1 cellular context compared by ENCODE assay signal in the genomic region with DNA sequence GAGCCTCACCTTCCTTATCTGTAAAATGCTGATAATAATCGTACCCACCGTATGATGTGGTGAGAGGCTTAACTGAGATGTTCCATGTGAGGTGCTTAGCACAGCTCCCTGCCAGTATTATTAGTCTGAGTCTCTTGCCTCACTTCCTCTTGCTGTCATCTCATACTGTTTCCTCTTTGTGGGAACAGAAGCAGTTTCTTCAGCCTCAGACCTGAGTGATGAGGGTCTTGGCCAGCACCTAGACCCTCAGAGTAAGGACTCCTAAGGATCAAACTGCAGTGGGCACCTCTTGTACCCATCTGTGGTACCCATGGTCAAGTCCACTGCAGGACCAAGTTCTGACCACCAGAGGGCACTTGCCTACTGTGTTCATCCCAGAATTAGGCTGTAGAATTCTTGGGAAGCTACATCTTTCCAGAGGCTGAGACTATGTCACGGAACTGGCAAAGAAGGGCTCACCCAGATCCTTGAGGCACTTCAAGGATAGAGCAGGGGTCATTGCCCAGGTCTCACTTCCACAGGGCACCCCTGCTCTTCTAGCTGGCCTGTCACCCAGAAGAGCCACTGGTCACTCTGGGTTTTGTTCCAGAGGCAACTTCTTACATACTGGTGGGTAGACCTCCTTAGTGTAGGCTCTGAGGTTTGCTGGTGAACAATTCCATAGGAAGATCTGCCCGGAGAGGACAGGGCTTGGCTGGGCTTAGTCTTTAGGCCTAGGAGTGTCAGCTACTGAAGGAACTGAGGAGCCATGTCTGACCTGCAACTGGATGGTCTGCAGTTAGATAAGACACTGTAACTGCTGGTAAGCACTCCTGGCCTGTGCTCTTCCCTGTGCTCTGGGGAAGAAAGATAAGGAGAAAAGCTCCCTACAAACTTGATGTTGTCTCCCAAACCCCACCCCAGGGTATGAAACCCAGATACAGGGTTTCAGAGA.
A peak's percentile ranks its signal among the peaks of the same experiment; 100 is the strongest.
TF ChIP-seq lines count a peak whose summit lies in the region.

No MANE protein-coding gene starts in this region.

TF ChIP-seq in HepG2, 621 proteins besides CTCF, POLR2A, EP300 and RAD21 (continued from another document and continues in another):
- TF ChIP-seq ZNF329 (CRISPR knock-in tag; IDR thresholded peaks at IDR 0.05; ENCODE audit: low read depth), result no peak
- TF ChIP-seq ZBTB40 (IDR thresholded peaks at IDR 0.05), result no peak
- TF ChIP-seq ZBTB40 (CRISPR knock-in tag; IDR thresholded peaks at IDR 0.05), result no peak
- TF ChIP-seq ZNF256 (CRISPR knock-in tag; conservative IDR thresholded peaks at IDR 0.05), result no peak
- TF ChIP-seq NFYB (CRISPR knock-in tag; IDR thresholded peaks at IDR 0.05), result no peak
- TF ChIP-seq, protein P1, sequence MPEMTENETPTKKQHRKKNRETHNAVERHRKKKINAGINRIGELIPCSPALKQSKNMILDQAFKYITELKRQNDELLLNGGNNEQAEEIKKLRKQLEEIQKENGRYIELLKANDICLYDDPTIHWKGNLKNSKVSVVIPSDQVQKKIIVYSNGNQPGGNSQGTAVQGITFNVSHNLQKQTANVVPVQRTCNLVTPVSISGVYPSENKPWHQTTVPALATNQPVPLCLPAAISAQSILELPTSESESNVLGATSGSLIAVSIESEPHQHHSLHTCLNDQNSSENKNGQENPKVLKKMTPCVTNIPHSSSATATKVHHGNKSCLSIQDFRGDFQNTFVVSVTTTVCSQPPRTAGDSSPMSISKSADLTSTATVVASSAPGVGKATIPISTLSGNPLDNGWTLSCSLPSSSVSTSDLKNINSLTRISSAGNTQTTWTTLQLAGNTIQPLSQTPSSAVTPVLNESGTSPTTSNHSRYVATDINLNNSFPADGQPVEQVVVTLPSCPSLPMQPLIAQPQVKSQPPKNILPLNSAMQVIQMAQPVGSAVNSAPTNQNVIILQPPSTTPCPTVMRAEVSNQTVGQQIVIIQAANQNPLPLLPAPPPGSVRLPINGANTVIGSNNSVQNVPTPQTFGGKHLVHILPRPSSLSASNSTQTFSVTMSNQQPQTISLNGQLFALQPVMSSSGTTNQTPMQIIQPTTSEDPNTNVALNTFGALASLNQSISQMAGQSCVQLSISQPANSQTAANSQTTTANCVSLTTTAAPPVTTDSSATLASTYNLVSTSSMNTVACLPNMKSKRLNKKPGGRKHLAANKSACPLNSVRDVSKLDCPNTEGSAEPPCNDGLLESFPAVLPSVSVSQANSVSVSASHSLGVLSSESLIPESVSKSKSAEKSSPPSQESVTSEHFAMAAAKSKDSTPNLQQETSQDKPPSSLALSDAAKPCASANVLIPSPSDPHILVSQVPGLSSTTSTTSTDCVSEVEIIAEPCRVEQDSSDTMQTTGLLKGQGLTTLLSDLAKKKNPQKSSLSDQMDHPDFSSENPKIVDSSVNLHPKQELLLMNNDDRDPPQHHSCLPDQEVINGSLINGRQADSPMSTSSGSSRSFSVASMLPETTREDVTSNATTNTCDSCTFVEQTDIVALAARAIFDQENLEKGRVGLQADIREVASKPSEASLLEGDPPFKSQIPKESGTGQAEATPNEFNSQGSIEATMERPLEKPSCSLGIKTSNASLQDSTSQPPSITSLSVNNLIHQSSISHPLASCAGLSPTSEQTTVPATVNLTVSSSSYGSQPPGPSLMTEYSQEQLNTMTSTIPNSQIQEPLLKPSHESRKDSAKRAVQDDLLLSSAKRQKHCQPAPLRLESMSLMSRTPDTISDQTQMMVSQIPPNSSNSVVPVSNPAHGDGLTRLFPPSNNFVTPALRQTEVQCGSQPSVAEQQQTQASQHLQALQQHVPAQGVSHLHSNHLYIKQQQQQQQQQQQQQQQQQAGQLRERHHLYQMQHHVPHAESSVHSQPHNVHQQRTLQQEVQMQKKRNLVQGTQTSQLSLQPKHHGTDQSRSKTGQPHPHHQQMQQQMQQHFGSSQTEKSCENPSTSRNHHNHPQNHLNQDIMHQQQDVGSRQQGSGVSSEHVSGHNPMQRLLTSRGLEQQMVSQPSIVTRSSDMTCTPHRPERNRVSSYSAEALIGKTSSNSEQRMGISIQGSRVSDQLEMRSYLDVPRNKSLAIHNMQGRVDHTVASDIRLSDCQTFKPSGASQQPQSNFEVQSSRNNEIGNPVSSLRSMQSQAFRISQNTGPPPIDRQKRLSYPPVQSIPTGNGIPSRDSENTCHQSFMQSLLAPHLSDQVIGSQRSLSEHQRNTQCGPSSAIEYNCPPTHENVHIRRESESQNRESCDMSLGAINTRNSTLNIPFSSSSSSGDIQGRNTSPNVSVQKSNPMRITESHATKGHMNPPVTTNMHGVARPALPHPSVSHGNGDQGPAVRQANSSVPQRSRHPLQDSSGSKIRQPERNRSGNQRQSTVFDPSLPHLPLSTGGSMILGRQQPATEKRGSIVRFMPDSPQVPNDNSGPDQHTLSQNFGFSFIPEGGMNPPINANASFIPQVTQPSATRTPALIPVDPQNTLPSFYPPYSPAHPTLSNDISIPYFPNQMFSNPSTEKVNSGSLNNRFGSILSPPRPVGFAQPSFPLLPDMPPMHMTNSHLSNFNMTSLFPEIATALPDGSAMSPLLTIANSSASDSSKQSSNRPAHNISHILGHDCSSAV (CRISPR knock-in tag; IDR thresholded peaks at IDR 0.05; ENCODE audit: borderline replicate concordance), result no peak
- no peak for TF ChIP-seq MTA3 (CRISPR knock-in tag; IDR thresholded peaks at IDR 0.05)
- no peak for TF ChIP-seq DBP (CRISPR knock-in tag; IDR thresholded peaks at IDR 0.05; ENCODE audit: not compliant biosample characterization)
- no peak for TF ChIP-seq ISX (CRISPR knock-in tag; conservative IDR thresholded peaks at IDR 0.05)
- TF ChIP-seq, protein P2, sequence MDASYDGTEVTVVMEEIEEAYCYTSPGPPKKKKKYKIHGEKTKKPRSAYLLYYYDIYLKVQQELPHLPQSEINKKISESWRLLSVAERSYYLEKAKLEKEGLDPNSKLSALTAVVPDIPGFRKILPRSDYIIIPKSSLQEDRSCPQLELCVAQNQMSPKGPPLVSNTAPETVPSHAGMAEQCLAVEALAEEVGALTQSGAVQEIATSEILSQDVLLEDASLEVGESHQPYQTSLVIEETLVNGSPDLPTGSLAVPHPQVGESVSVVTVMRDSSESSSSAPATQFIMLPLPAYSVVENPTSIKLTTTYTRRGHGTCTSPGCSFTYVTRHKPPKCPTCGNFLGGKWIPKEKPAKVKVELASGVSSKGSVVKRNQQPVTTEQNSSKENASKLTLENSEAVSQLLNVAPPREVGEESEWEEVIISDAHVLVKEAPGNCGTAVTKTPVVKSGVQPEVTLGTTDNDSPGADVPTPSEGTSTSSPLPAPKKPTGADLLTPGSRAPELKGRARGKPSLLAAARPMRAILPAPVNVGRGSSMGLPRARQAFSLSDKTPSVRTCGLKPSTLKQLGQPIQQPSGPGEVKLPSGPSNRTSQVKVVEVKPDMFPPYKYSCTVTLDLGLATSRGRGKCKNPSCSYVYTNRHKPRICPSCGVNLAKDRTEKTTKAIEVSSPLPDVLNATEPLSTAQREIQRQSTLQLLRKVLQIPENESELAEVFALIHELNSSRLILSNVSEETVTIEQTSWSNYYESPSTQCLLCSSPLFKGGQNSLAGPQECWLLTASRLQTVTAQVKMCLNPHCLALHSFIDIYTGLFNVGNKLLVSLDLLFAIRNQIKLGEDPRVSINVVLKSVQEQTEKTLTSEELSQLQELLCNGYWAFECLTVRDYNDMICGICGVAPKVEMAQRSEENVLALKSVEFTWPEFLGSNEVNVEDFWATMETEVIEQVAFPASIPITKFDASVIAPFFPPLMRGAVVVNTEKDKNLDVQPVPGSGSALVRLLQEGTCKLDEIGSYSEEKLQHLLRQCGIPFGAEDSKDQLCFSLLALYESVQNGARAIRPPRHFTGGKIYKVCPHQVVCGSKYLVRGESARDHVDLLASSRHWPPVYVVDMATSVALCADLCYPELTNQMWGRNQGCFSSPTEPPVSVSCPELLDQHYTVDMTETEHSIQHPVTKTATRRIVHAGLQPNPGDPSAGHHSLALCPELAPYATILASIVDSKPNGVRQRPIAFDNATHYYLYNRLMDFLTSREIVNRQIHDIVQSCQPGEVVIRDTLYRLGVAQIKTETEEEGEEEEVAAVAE (CRISPR knock-in tag; IDR thresholded peaks at IDR 0.05; ENCODE audit: borderline replicate concordance), result peak; percentile 59; the same call in 1 of the 2 replicates
- TF ChIP-seq GATA4 (IDR thresholded peaks at IDR 0.05; ENCODE audit: borderline replicate concordance, low read depth), result no peak
- TF ChIP-seq ZNF274 (CRISPR knock-in tag; IDR thresholded peaks at IDR 0.05), result peak; percentile 31; the same call in 1 of the 2 replicates
- TF ChIP-seq SP140L (CRISPR knock-in tag; IDR thresholded peaks at IDR 0.05; ENCODE audit: borderline replicate concordance), result no peak
- TF ChIP-seq, protein P3, sequence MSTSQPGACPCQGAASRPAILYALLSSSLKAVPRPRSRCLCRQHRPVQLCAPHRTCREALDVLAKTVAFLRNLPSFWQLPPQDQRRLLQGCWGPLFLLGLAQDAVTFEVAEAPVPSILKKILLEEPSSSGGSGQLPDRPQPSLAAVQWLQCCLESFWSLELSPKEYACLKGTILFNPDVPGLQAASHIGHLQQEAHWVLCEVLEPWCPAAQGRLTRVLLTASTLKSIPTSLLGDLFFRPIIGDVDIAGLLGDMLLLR (CRISPR knock-in tag; IDR thresholded peaks at IDR 0.05), result 0 out of 2 replicates have a peak, but pooled peaks have one; percentile 41
- no peak for TF ChIP-seq ZNF557 (CRISPR knock-in tag; IDR thresholded peaks at IDR 0.05)
- TF ChIP-seq MBD4 (IDR thresholded peaks at IDR 0.05; ENCODE audit: borderline replicate concordance, low read length), result no peak
- TF ChIP-seq ZNF607 (CRISPR knock-in tag; IDR thresholded peaks at IDR 0.05; ENCODE audit: borderline replicate concordance), result no peak
- TF ChIP-seq NFE2L2 (IDR thresholded peaks at IDR 0.05; ENCODE audit: low read length), result no peak; the same call in 1 of the 2 replicates
- TF ChIP-seq, protein P4, sequence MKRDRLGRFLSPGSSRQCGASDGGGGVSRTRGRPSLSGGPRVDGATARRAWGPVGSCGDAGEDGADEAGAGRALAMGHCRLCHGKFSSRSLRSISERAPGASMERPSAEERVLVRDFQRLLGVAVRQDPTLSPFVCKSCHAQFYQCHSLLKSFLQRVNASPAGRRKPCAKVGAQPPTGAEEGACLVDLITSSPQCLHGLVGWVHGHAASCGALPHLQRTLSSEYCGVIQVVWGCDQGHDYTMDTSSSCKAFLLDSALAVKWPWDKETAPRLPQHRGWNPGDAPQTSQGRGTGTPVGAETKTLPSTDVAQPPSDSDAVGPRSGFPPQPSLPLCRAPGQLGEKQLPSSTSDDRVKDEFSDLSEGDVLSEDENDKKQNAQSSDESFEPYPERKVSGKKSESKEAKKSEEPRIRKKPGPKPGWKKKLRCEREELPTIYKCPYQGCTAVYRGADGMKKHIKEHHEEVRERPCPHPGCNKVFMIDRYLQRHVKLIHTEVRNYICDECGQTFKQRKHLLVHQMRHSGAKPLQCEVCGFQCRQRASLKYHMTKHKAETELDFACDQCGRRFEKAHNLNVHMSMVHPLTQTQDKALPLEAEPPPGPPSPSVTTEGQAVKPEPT (CRISPR knock-in tag; IDR thresholded peaks at IDR 0.05; ENCODE audit: low read depth), result peak; percentile 51; the same call in 1 of the 2 replicates
- no peak for TF ChIP-seq RXRA (CRISPR knock-in tag; IDR thresholded peaks at IDR 0.05)
- no peak for TF ChIP-seq ZNF746 (CRISPR knock-in tag; IDR thresholded peaks at IDR 0.05)
- TF ChIP-seq FOXA3 (CRISPR knock-in tag; IDR thresholded peaks at IDR 0.05), result peak; percentile 29; the same call in 1 of the 2 replicates
